19 cellular contexts compared by ENCODE assay signal in the genomic region with DNA sequence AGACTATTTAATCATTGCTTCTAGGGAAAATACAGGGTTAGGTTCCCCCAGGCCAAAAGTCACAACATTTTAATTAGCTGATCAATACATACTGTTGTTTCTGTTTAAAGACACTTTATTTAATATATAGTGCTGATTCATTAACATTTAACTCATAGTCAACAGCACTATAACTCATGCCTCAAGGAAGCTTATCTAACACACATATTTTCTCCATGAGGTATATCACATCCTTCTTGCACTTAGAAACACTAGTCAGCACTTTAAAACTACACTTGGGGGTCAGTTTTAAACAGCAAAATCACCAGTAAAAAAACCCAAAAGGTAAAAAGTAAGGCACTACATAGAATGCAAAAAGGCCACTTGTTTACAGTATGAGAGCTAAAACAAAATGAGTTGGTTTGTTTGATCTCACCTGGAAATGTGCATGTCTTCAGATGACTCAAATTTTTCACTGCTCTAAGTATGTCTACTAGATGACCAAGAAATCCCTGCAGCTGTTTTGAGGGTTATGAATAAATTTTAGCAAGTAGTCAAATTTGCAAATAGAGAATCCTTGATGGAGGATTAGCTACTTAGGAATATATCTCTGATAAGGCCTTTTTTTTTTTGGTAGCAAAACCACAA. TPM values are rescaled to one million over a fixed set of nuclear protein-coding genes. Genes with fewer than 3 reads are reported as not detected.
DNase-seq lines count a peak whose midpoint lies in the region; ATAC-seq lines count a peak whose summit lies in the region.
"Had no signal": no experiment of that assay in that cellular context is flagged by ENCODE, and none has a peak within 500 bp of the region (broad histone marks: within the 10 kb centered on the region; RNA-seq: fewer than 3 reads in every experiment).

No MANE protein-coding gene starts in this region.

- H3K27ac ChIP-seq in substantia nigra (ENCODE audit: low read depth, low read length, poor library complexity, severe bottlenecking): no peak overlapping the region
- H3K27ac ChIP-seq: adrenal gland, parathyroid adenoma, spleen, upper lobe of right lung had no signal

- H3K27ac Mint-ChIP-seq in stimulated activated naive CD8-positive, alpha-beta T cell treated with anti-CD3 and anti-CD28 coated beads, Interleukin-15, amount 100 ng/mL, for 72 hours: peak overlapping the region in 1 of 2 donors; percentile 50
- H3K27ac Mint-ChIP-seq in immature natural killer cell: peak overlapping the region; percentile 41 to 83 (median 80)
- H3K27ac Mint-ChIP-seq: activated T-cell treated with anti-CD3 and anti-CD28 coated beads, Interleukin-2, amount 50 U/mL, for 24 hours; stimulated activated naive B cell treated with anti-CD40 and anti-IgM and Interleukin-4, amounts not matched to agents 10 μg/mL and 1 μg/mL and 100 μg/mL, for 72 hours; T-helper 2 cell treated with Interferon-gamma antibody and Interleukin-4, amounts not matched to agents 5 μg/mL and 100 μg/mL, for 36 hours had no signal

- H3K4me1 Mint-ChIP-seq in stimulated activated naive CD8-positive, alpha-beta T cell treated with anti-CD3 and anti-CD28 coated beads, Interleukin-15, amount 100 ng/mL, for 72 hours: peaks cover 25% of the 10 kb centered on the region
- H3K4me1 Mint-ChIP-seq in immature natural killer cell: peaks cover 49 to 73% of the 10 kb centered on the region in 2 donors
- H3K4me1 Mint-ChIP-seq: stimulated activated naive B cell treated with anti-CD40 and anti-IgM and Interleukin-4, amounts not matched to agents 10 μg/mL and 1 μg/mL and 100 μg/mL, for 72 hours had no signal

- no peak for DNase-seq in stimulated activated naive CD8-positive, alpha-beta T cell treated with anti-CD3 and anti-CD28 coated beads, Interleukin-15, amount 100 ng/mL, for 72 hours
- no peak for DNase-seq in stimulated activated naive CD8-positive, alpha-beta T cell treated with anti-CD3 and anti-CD28 coated beads, Interleukin-15, Interleukin-2, amounts not matched to agents 100 U/mL and 50 U/mL, for 24 hours
- DNase-seq in amniotic epithelial cell (ENCODE audit: low read depth) (peak; percentile 74), immature natural killer cell (no peak), NCI-H128 (lab: John Stamatoyannopoulos, UW; ENCODE audit: unreplicated experiment) (no peak), AG20443 (ENCODE audit: low spot score) (no peak), substantia nigra (lab: John Stamatoyannopoulos, UW) (no peak), Right ventricle myocardium superior (no peak)
- DNase-seq: activated T-cell treated with anti-CD3 and anti-CD28 coated beads, Interleukin-2, amount 50 U/mL, for 24 hours; adrenal gland; mucosa of descending colon; NCI-H1092 treated with DMSO at 0.1 percent for 48 hours; NCI-H446; SIG-M5; spleen; stimulated activated naive B cell treated with anti-CD40 and anti-IgM and Interleukin-4, amounts not matched to agents 10 μg/mL and 1 μg/mL and 100 μg/mL, for 72 hours; upper lobe of right lung had no signal

- intact Hi-C loops in Right ventricle myocardium superior (cut with DNase I): no loop called here

- peak; percentile 70 for ATAC-seq in stimulated activated naive CD8-positive, alpha-beta T cell treated with anti-CD3 and anti-CD28 coated beads, Interleukin-15, amount 100 ng/mL, for 72 hours
- no peak for ATAC-seq in stimulated activated naive CD8-positive, alpha-beta T cell treated with anti-CD3 and anti-CD28 coated beads, Interleukin-15, Interleukin-2, amounts not matched to agents 100 U/mL and 50 U/mL, for 24 hours
- no peak for ATAC-seq in Right ventricle myocardium superior (ENCODE audit: poor library complexity)
- ATAC-seq: mucosa of descending colon; stimulated activated naive B cell treated with anti-CD40 and anti-IgM and Interleukin-4, amounts not matched to agents 10 μg/mL and 1 μg/mL and 100 μg/mL, for 72 hours; upper lobe of right lung had no signal

- no peak overlapping the region for H3K4me3 Mint-ChIP-seq in stimulated activated naive CD8-positive, alpha-beta T cell treated with anti-CD3 and anti-CD28 coated beads, Interleukin-15, amount 100 ng/mL, for 72 hours
- peak overlapping the region in 1 of 5 donors; percentile 46 for H3K4me3 Mint-ChIP-seq in immature natural killer cell
- H3K4me3 Mint-ChIP-seq: activated T-cell treated with anti-CD3 and anti-CD28 coated beads, Interleukin-2, amount 50 U/mL, for 24 hours; stimulated activated naive B cell treated with anti-CD40 and anti-IgM and Interleukin-4, amounts not matched to agents 10 μg/mL and 1 μg/mL and 100 μg/mL, for 72 hours; T-helper 2 cell treated with Interferon-gamma antibody and Interleukin-4, amounts not matched to agents 5 μg/mL and 100 μg/mL, for 36 hours had no signal

- no peaks in the 10 kb centered on the region for H3K27me3 Mint-ChIP-seq in stimulated activated naive CD8-positive, alpha-beta T cell treated with anti-CD3 and anti-CD28 coated beads, Interleukin-15, amount 100 ng/mL, for 72 hours
- H3K27me3 Mint-ChIP-seq in immature natural killer cell (ENCODE audit: low read depth in 3 of 3): peaks cover 0 to 5% (median 0%) of the 10 kb centered on the region in 3 donors
- H3K27me3 Mint-ChIP-seq: activated T-cell treated with anti-CD3 and anti-CD28 coated beads, Interleukin-2, amount 50 U/mL, for 24 hours; stimulated activated naive B cell treated with anti-CD40 and anti-IgM and Interleukin-4, amounts not matched to agents 10 μg/mL and 1 μg/mL and 100 μg/mL, for 72 hours had no signal

- H3K36me3 Mint-ChIP-seq in immature natural killer cell: peaks cover 29 to 55% (median 55%) of the 10 kb centered on the region in 3 donors

- no peaks in the 10 kb centered on the region for H3K9me3 Mint-ChIP-seq in stimulated activated naive CD8-positive, alpha-beta T cell treated with anti-CD3 and anti-CD28 coated beads, Interleukin-15, amount 100 ng/mL, for 72 hours
- H3K9me3 Mint-ChIP-seq in immature natural killer cell: no peaks in the 10 kb centered on the region
- H3K9me3 Mint-ChIP-seq: activated T-cell treated with anti-CD3 and anti-CD28 coated beads, Interleukin-2, amount 50 U/mL, for 24 hours; stimulated activated naive B cell treated with anti-CD40 and anti-IgM and Interleukin-4, amounts not matched to agents 10 μg/mL and 1 μg/mL and 100 μg/mL, for 72 hours; T-helper 2 cell treated with Interferon-gamma antibody and Interleukin-4, amounts not matched to agents 5 μg/mL and 100 μg/mL, for 36 hours had no signal

RNA-seq across cellular contexts. Expression of a gene that starts 54.1 kb away (rescaled TPM):
- polyA plus RNA-seq in immature natural killer cell: 1 to 10 TPM; 1.5 to 5.8 (median 4.1) TPM
- total RNA-seq in Right ventricle myocardium superior: 8.1 TPM
